16 cellular contexts compared by ENCODE assay signal in genomic region chr2:16139663-16140610, GRCh38.
"Had no signal": no experiment of that assay in that cellular context is flagged by ENCODE, and none has a peak within 500 bp of the region (broad histone marks: within the 10 kb centered on the region; RNA-seq: fewer than 3 reads in every experiment).

No MANE protein-coding gene starts in this region.

- H3K27me3 ChIP-seq: suprapubic skin, upper lobe of right lung had no signal

- DNase-seq: activated CD4-positive, alpha-beta memory T cell treated with anti-CD3 and anti-CD28 coated beads, Interleukin-2, amount 10 ng/mL, durations not matched to agents 7 days and 5 days; activated CD4-positive, CD25-positive, alpha-beta regulatory T cell treated with anti-CD3 and anti-CD28 coated beads, Interleukin-2, amount 50 U/mL, for 72 hours; activated CD8-positive, alpha-beta memory T cell treated with anti-CD3 and anti-CD28 coated beads, Interleukin-2, amount 50 U/mL, for 4 hours; activated naive CD8-positive, alpha-beta T cell treated with anti-CD3 and anti-CD28 coated beads, Interleukin-2, amount 50 U/mL, for 24 hours; caudate nucleus; effector memory CD4-positive, alpha-beta T cell; erythroblast; stimulated activated CD4-positive, alpha-beta T cell treated with anti-CD3 and anti-CD28 coated beads, Interleukin-12 subunit alpha, Interleukin-12 subunit beta, amount 100 ng/mL, for 4 hours; stimulated activated naive CD4-positive, alpha-beta T cell; T-helper 9 cell; upper lobe of right lung had no signal

- H3K4me3 Mint-ChIP-seq: activated CD4-positive, alpha-beta memory T cell treated with anti-CD3 and anti-CD28 coated beads, Interleukin-2, amount 10 ng/mL, durations not matched to agents 7 days and 5 days; activated naive CD8-positive, alpha-beta T cell treated with anti-CD3 and anti-CD28 coated beads, Interleukin-2, amount 50 U/mL, for 24 hours; naive thymus-derived CD4-positive, alpha-beta T cell had no signal

- H3K4me3 ChIP-seq: coronary artery, prostate gland, suprapubic skin, upper lobe of right lung had no signal

- H3K9me3 ChIP-seq: prostate gland, suprapubic skin, upper lobe of right lung had no signal

- H3K4me1 ChIP-seq: prostate gland, suprapubic skin, upper lobe of right lung had no signal

- H3K27ac Mint-ChIP-seq: activated CD4-positive, alpha-beta memory T cell treated with anti-CD3 and anti-CD28 coated beads, Interleukin-2, amount 10 ng/mL, durations not matched to agents 7 days and 5 days; activated naive CD8-positive, alpha-beta T cell treated with anti-CD3 and anti-CD28 coated beads, Interleukin-2, amount 50 U/mL, for 24 hours; naive thymus-derived CD4-positive, alpha-beta T cell had no signal

- H3K4me1 Mint-ChIP-seq: activated CD4-positive, alpha-beta memory T cell treated with anti-CD3 and anti-CD28 coated beads, Interleukin-2, amount 10 ng/mL, durations not matched to agents 7 days and 5 days; activated naive CD8-positive, alpha-beta T cell treated with anti-CD3 and anti-CD28 coated beads, Interleukin-2, amount 50 U/mL, for 24 hours; naive thymus-derived CD4-positive, alpha-beta T cell had no signal

- ATAC-seq: activated naive CD8-positive, alpha-beta T cell treated with anti-CD3 and anti-CD28 coated beads, Interleukin-2, amount 50 U/mL, for 24 hours; sciatic nerve; upper lobe of right lung had no signal

- H3K27ac ChIP-seq: coronary artery, prostate gland, suprapubic skin, upper lobe of right lung had no signal

- H3K9me3 Mint-ChIP-seq: activated CD4-positive, alpha-beta memory T cell treated with anti-CD3 and anti-CD28 coated beads, Interleukin-2, amount 10 ng/mL, durations not matched to agents 7 days and 5 days; activated naive CD8-positive, alpha-beta T cell treated with anti-CD3 and anti-CD28 coated beads, Interleukin-2, amount 50 U/mL, for 24 hours had no signal

- H3K27me3 Mint-ChIP-seq: activated CD4-positive, alpha-beta memory T cell treated with anti-CD3 and anti-CD28 coated beads, Interleukin-2, amount 10 ng/mL, durations not matched to agents 7 days and 5 days had no signal

- H3K36me3 ChIP-seq: prostate gland, suprapubic skin, upper lobe of right lung had no signal
